Comparison of ENCODE assay signal across 14 cellular contexts in genomic region chr19:1749373-1750342, GRCh38. TPM values are rescaled to one million over a fixed set of nuclear protein-coding genes. Genes with fewer than 3 reads are reported as not detected.
DNase-seq lines count a peak whose midpoint lies in the region; ATAC-seq and TF ChIP-seq lines count a peak whose summit lies in the region.
"Had no signal": no experiment of that assay in that cellular context is flagged by ENCODE, and none has a peak within 500 bp of the region (broad histone marks: within the 10 kb centered on the region; RNA-seq: fewer than 3 reads in every experiment).

No MANE protein-coding gene starts in this region.

- H3K27ac Mint-ChIP-seq in WTC11 = no peak overlapping the region

- no peak for ATAC-seq in left ventricle myocardium superior
- no peak for ATAC-seq in WTC11

- H3K4me1 Mint-ChIP-seq in WTC11 = peaks cover 10% of the 10 kb centered on the region

- H3K4me3 ChIP-seq in iPS-18c (ENCODE audit: insufficient read depth, low read depth, low read length) (0 out of 2 replicates have a peak overlapping the region, but pooled peaks have one; percentile 15), vagina (peak overlapping the region; percentile 22 to 34)
- H3K4me3 ChIP-seq: mucosa of descending colon, uterus had no signal

- H3K9me3 Mint-ChIP-seq in WTC11 = no peaks in the 10 kb centered on the region

- intact Hi-C loops in left ventricle myocardium superior (cut with micrococcal nuclease) (no loop called here), cardiac septum (cut with DNase I) (no loop called here), vagina (cut with DNase I) (no loop called here)

- H3K36me3 Mint-ChIP-seq in WTC11 = no peaks in the 10 kb centered on the region

- peaks cover 89% of the 10 kb centered on the region for H3K27me3 Mint-ChIP-seq in WTC11 (ENCODE audit: low read depth)

- POLR2A ChIA-PET in WTC11 (lab: Charles Lee) = no interaction called here

- no peak overlapping the region for H3K27ac ChIP-seq in vagina
- H3K27ac ChIP-seq: uterus had no signal

- peaks cover 34% of the 10 kb centered on the region for H3K4me1 ChIP-seq in vagina

- CTCF ChIA-PET in WTC11 (lab: Charles Lee) = interaction anchor here (1.0 to 4.7 kb wide), 2 partner anchors 19 to 77 kb away, joined by 3 to 35 read pairs; no protein-coding TSS in a partner anchor

- H3K27me3 ChIP-seq in vagina = peaks cover 51% of the 10 kb centered on the region

- H3K36me3 ChIP-seq in vagina = no peaks in the 10 kb centered on the region
- H3K36me3 ChIP-seq: uterus had no signal

- H3K4me3 Mint-ChIP-seq in WTC11 = peak overlapping the region; percentile 35; the same call in 1 of the 2 replicates

- H3K9me3 ChIP-seq in iPS-18c (ENCODE audit: control insufficient read depth, insufficient read depth, low read length) (peaks cover 5% of the 10 kb centered on the region), vagina (no peaks in the 10 kb centered on the region)
- H3K9me3 ChIP-seq: mucosa of descending colon, uterus had no signal

- peak; percentile 14 for DNase-seq in left ventricle myocardium superior
- DNase-seq in cardiac septum (ENCODE audit: low spot score) = no peak
- no peak for DNase-seq in WTC11 (ENCODE audit: low spot score)
- no peak for DNase-seq in vagina (ENCODE audit: extremely low spot score in 2 of 2)
- no peak for DNase-seq in iPS-NIHi11 (ENCODE audit: low spot score)
- DNase-seq in central memory CD4-positive, alpha-beta T cell = no peak
- DNase-seq in NCI-H1694 treated with DMSO at 0.1 percent for 48 hours (lab: John Stamatoyannopoulos, UW) = no peak
- DNase-seq: activated CD8-positive, alpha-beta memory T cell treated with anti-CD3 and anti-CD28 coated beads for 24 hours; amygdala; mucosa of descending colon; NCI-H2029; uterus had no signal

- TF ChIP-seq CTCF in WTC11 (IDR thresholded peaks at IDR 0.05) (no peak), vagina (IDR thresholded peaks at IDR 0.05) (no peak)

- no peak for TF ChIP-seq POLR2A in vagina (IDR thresholded peaks at IDR 0.05)

TF ChIP-seq in WTC11, 78 proteins besides CTCF, POLR2A, EP300 and RAD21:
- TF ChIP-seq ATF3 (CRISPR knock-in tag; conservative IDR thresholded peaks at IDR 0.05) = no peak
- TF ChIP-seq ESRRA (CRISPR knock-in tag; IDR thresholded peaks at IDR 0.05; ENCODE audit: borderline replicate concordance) = no peak
- no peak for TF ChIP-seq FOXK1 (CRISPR knock-in tag; IDR thresholded peaks at IDR 0.05)
- TF ChIP-seq, protein P1, sequence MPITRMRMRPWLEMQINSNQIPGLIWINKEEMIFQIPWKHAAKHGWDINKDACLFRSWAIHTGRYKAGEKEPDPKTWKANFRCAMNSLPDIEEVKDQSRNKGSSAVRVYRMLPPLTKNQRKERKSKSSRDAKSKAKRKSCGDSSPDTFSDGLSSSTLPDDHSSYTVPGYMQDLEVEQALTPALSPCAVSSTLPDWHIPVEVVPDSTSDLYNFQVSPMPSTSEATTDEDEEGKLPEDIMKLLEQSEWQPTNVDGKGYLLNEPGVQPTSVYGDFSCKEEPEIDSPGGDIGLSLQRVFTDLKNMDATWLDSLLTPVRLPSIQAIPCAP (CRISPR knock-in tag; IDR thresholded peaks at IDR 0.05) = no peak
- no peak for TF ChIP-seq OVOL2 (CRISPR knock-in tag; IDR thresholded peaks at IDR 0.05; ENCODE audit: borderline replicate concordance)
- TF ChIP-seq CREB1 (CRISPR knock-in tag; IDR thresholded peaks at IDR 0.05) = no peak
- no peak for TF ChIP-seq ERG (CRISPR knock-in tag; IDR thresholded peaks at IDR 0.05)

RNA-seq across cellular contexts. Expression of gene ONECUT3, which starts 3.6 kb away (rescaled TPM):
- total RNA-seq in left ventricle myocardium superior (not detected), cardiac septum (not detected), WTC11 (2021) (0.04 TPM in 1 of 3 replicates, not detected in the others), vagina (not detected)
- total RNA-seq: mucosa of descending colon, skeletal muscle tissue, uterus had no signal
